In genomic region chr3:72488736-72489030, GRCh38 we compare ENCODE assay signal across 14 cellular contexts. TPM values are rescaled to one million over a fixed set of nuclear protein-coding genes. Genes with fewer than 3 reads are reported as not detected.
DNase-seq lines count a peak whose midpoint lies in the region; ATAC-seq and TF ChIP-seq lines count a peak whose summit lies in the region.
"Had no signal": no experiment of that assay in that cellular context is flagged by ENCODE, and none has a peak within 500 bp of the region (broad histone marks: within the 10 kb centered on the region; RNA-seq: fewer than 3 reads in every experiment).

No MANE protein-coding gene starts in this region.

- H3K4me2 ChIP-seq in skeletal muscle satellite cell (ENCODE audit: low read length), result no peak overlapping the region
- H3K4me2 ChIP-seq in neuronal stem cell (ENCODE audit: insufficient read depth, low read length, poor library complexity, severe bottlenecking), result no peak overlapping the region

- WGBS in neuronal stem cell (ENCODE audit: extremely low coverage in 2 of 2, insufficient read length in 2 of 2, insufficient replicate concordance in 1 of 2), 2 donors, result no CpG with 5 or more reads among the region's 5 CpGs
- WGBS in spleen, 5 donors, result 94 to 97% (median 96%) methylated on average over 5 of the region's 5 CpGs

- no peak overlapping the region for H2AK5ac ChIP-seq in neuronal stem cell (ENCODE audit: low read depth, low read length)

- H3K27me3 Mint-ChIP-seq in activated naive CD8-positive, alpha-beta T cell treated with anti-CD3 and anti-CD28 coated beads, Interleukin-2, amount 50 U/mL, for 24 hours, result no peaks in the 10 kb centered on the region

- H3K27me3 ChIP-seq in skeletal muscle satellite cell (ENCODE audit: control insufficient read depth, insufficient read depth, low read length) (no peaks in the 10 kb centered on the region), neuronal stem cell (ENCODE audit: control insufficient read depth in 3 of 3, insufficient read depth in 3 of 3, low read depth in 1 of 3, low read length in 3 of 3) (no peaks in the 10 kb centered on the region), spleen (replicated peaks in 1 of 7) (no peaks in the 10 kb centered on the region)
- H3K27me3 ChIP-seq: heart right ventricle, left lung had no signal

- no peak overlapping the region for H3K27ac Mint-ChIP-seq in activated naive CD8-positive, alpha-beta T cell treated with anti-CD3 and anti-CD28 coated beads, Interleukin-2, amount 50 U/mL, for 24 hours

- H3K79me1 ChIP-seq in neuronal stem cell (ENCODE audit: low read depth, low read length), result no peaks in the 10 kb centered on the region

- peak; percentile 69 for DNase-seq in HCEC 1CT
- DNase-seq in RKO (ENCODE audit: low spot score), result peak; percentile 17
- DNase-seq in epithelial cell of proximal tubule (ENCODE audit: low read depth), result peak; percentile 9
- no peak for DNase-seq in activated naive CD8-positive, alpha-beta T cell treated with anti-CD3 and anti-CD28 coated beads, Interleukin-2, amount 50 U/mL, for 24 hours
- DNase-seq in neuronal stem cell (ENCODE audit: low spot score), result no peak
- DNase-seq in spleen, result no peak
- DNase-seq: heart right ventricle, NCI-H1694, NCI-H526 treated with DMSO at 0.1 percent for 48 hours had no signal

- TF ChIP-seq CTCF in epithelial cell of proximal tubule (conservative IDR thresholded peaks at IDR 0.05; ENCODE audit: low read depth, low read length), result no peak
- TF ChIP-seq CTCF in spleen (IDR thresholded peaks at IDR 0.05 in 8 of 11, conservative IDR thresholded peaks at IDR 0.05 in 3 of 11), result no peak

- H2BK12ac ChIP-seq in neuronal stem cell (ENCODE audit: low read length), result no peak overlapping the region

- no peak overlapping the region for H3K4me3 Mint-ChIP-seq in activated naive CD8-positive, alpha-beta T cell treated with anti-CD3 and anti-CD28 coated beads, Interleukin-2, amount 50 U/mL, for 24 hours
- H3K4me3 Mint-ChIP-seq: brain had no signal

- no peak overlapping the region for H4K8ac ChIP-seq in neuronal stem cell (ENCODE audit: low read depth, low read length)

- H3K9me3 Mint-ChIP-seq in activated naive CD8-positive, alpha-beta T cell treated with anti-CD3 and anti-CD28 coated beads, Interleukin-2, amount 50 U/mL, for 24 hours, result peaks cover 15% of the 10 kb centered on the region

- TF ChIP-seq POLR2A in spleen (IDR thresholded peaks at IDR 0.05), result no peak

- H3K9me3 ChIP-seq in skeletal muscle satellite cell (replicated peaks; ENCODE audit: low read length) (no peaks in the 10 kb centered on the region), neuronal stem cell (replicated peaks in 1 of 2; ENCODE audit: control insufficient read depth in 2 of 2, insufficient read depth in 1 of 2, low read depth in 1 of 2, low read length in 2 of 2) (no peaks in the 10 kb centered on the region), spleen (no peaks in the 10 kb centered on the region)
- H3K9me3 ChIP-seq: left lung had no signal

- H3K4me1 ChIP-seq in skeletal muscle satellite cell (ENCODE audit: control insufficient read depth, insufficient read depth, low read length), result peaks cover 46% of the 10 kb centered on the region
- H3K4me1 ChIP-seq in neuronal stem cell (ENCODE audit: control insufficient read depth in 2 of 2, insufficient read depth in 1 of 2, low read depth in 1 of 2, low read length in 2 of 2), result peaks cover 0 to 15% of the 10 kb centered on the region in 2 donors
- peaks cover 0 to 26% (median 7%) of the 10 kb centered on the region in 6 donors for H3K4me1 ChIP-seq in spleen

- no peak overlapping the region for H2AFZ ChIP-seq in neuronal stem cell (ENCODE audit: low read length)

- H3K4me1 Mint-ChIP-seq in activated naive CD8-positive, alpha-beta T cell treated with anti-CD3 and anti-CD28 coated beads, Interleukin-2, amount 50 U/mL, for 24 hours, result peaks cover 51% of the 10 kb centered on the region

- H3K14ac ChIP-seq in neuronal stem cell (ENCODE audit: low read length), result no peak overlapping the region

- H2BK120ac ChIP-seq in neuronal stem cell (ENCODE audit: low read depth, low read length), result no peak overlapping the region

- H2BK5ac ChIP-seq in neuronal stem cell (ENCODE audit: low read length), result no peak overlapping the region

- H3K4ac ChIP-seq in neuronal stem cell (ENCODE audit: low read length), result no peak overlapping the region

- peaks cover 19% of the 10 kb centered on the region for H3K36me3 Mint-ChIP-seq in activated naive CD8-positive, alpha-beta T cell treated with anti-CD3 and anti-CD28 coated beads, Interleukin-2, amount 50 U/mL, for 24 hours (ENCODE audit: low read depth)
- H3K36me3 Mint-ChIP-seq: brain had no signal

- no peaks in the 10 kb centered on the region for H3K36me3 ChIP-seq in skeletal muscle satellite cell (ENCODE audit: insufficient read depth, low read length)
- H3K36me3 ChIP-seq in neuronal stem cell (replicated peaks in 1 of 2; ENCODE audit: control insufficient read depth in 2 of 2, insufficient read depth in 2 of 2, low read length in 2 of 2), result no peaks in the 10 kb centered on the region
- no peaks in the 10 kb centered on the region for H3K36me3 ChIP-seq in spleen
- H3K36me3 ChIP-seq: heart right ventricle, left lung had no signal

- H3K27ac ChIP-seq in neuronal stem cell (replicated peaks; ENCODE audit: low read length) (no peak overlapping the region), spleen (no peak overlapping the region)
- H3K27ac ChIP-seq: heart right ventricle had no signal

- H3K23ac ChIP-seq in neuronal stem cell (ENCODE audit: low read depth, low read length, poor library complexity), result no peak overlapping the region

- no peak overlapping the region for H3K18ac ChIP-seq in neuronal stem cell (ENCODE audit: low read length)

- intact Hi-C loops in spleen (cut with DNase I; ENCODE audit: low total_unique reads), result no loop called here

- no peak overlapping the region for H3K4me3 ChIP-seq in epithelial cell of proximal tubule (ENCODE audit: low read depth, low read length)
- H3K4me3 ChIP-seq in skeletal muscle satellite cell (ENCODE audit: low read length), result no peak overlapping the region
- no peak overlapping the region for H3K4me3 ChIP-seq in neuronal stem cell (ENCODE audit: low read length in 2 of 2)
- H3K4me3 ChIP-seq in spleen, result no peak overlapping the region
- H3K4me3 ChIP-seq: heart right ventricle, K562, left lung had no signal

- H3K9ac ChIP-seq in skeletal muscle satellite cell (ENCODE audit: low read depth, low read length), result peak overlapping the region; percentile 24
- no peak overlapping the region for H3K9ac ChIP-seq in neuronal stem cell (ENCODE audit: low read depth, low read length, poor library complexity)

- H2BK15ac ChIP-seq in neuronal stem cell (ENCODE audit: low read length), result no peak overlapping the region

- H4K91ac ChIP-seq in neuronal stem cell (ENCODE audit: low read depth, low read length, poor library complexity), result no peak overlapping the region

- ATAC-seq in activated naive CD8-positive, alpha-beta T cell treated with anti-CD3 and anti-CD28 coated beads, Interleukin-2, amount 50 U/mL, for 24 hours, result no peak
- ATAC-seq in GM21723 (IDR thresholded peaks at IDR 0.05; ENCODE audit: unreplicated experiment), result no peak
- ATAC-seq: heart right ventricle, K562 had no signal

RNA-seq across cellular contexts. Expression of gene RYBP, which starts 42.3 kb away (rescaled TPM):
- 2.4 and 3.5 TPM in 2 replicates for total RNA-seq in epithelial cell of proximal tubule
- 9.4 and 10.0 TPM in 2 replicates for total RNA-seq in skeletal muscle satellite cell (2012; rRNA removed)
- polyA plus RNA-seq in neuronal stem cell (2013, experiment 1 of 2), result 14.8 TPM
- polyA plus RNA-seq in neuronal stem cell (2013, experiment 2 of 2), result 14.6 TPM
- total RNA-seq in spleen, result 10 to 100 TPM; 18.0 to 25.2 (median 20.3) TPM
- polyA plus RNA-seq in spleen, result 1 to 10 TPM; 5.3 to 10.0 (median 6.2) TPM

Comparison
In these comparisons a context has a peak if more than half of its experiments do, and no peak if none do; other contexts are left out.
1. DNase-seq: peak in HCEC 1CT (single experiment), RKO (single experiment) and epithelial cell of proximal tubule (single experiment); none in activated naive CD8-positive, alpha-beta T cell treated with anti-CD3 and anti-CD28 coated beads, Interleukin-2, amount 50 U/mL, for 24 hours (single experiment), neuronal stem cell (single experiment) and spleen (single experiment).